10 cellular contexts compared by ENCODE assay signal in the genomic region with DNA sequence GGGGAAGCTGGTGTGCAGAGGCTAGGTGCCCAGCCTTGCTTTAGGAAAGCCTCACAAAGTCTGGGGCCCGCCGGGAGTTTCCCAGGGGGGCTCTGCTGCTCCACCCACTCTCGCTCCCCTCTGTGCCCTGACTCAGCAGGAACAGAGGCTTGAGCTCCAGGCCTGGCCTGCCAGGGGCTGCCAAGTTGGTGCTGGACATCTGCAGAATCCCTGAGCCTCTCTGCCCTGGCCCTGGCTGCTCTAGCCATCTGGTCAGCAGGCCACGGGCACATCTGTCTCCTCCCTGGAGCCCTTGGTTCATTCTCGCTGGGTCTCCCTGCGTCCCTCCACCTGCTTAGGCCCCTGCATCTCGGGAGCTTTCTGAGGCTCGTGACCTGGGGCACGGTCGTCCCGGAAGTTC. TPM values are rescaled to one million over a fixed set of nuclear protein-coding genes. Genes with fewer than 3 reads are reported as not detected.
DNase-seq lines count a peak whose midpoint lies in the region; ATAC-seq and TF ChIP-seq lines count a peak whose summit lies in the region.
"Had no signal": no experiment of that assay in that cellular context is flagged by ENCODE, and none has a peak within 500 bp of the region (broad histone marks: within the 10 kb centered on the region; RNA-seq: fewer than 3 reads in every experiment).

No MANE protein-coding gene starts in this region.

- DNase-seq in activated naive CD4-positive, alpha-beta T cell treated with anti-CD3 and anti-CD28 coated beads for 36 hours: no peak
- DNase-seq in activated naive CD4-positive, alpha-beta T cell treated with anti-CD3 and anti-CD28 coated beads, Interleukin-2, amount 50 U/mL, for 16 hours: no peak
- DNase-seq in esophagus squamous epithelium (lab: John Stamatoyannopoulos, UW): no peak
- peak in 1 of 2 donors; percentile 65 for DNase-seq in upper lobe of left lung
- DNase-seq in NCI-H128 (lab: John Stamatoyannopoulos, UW; ENCODE audit: unreplicated experiment): no peak
- DNase-seq in NCI-H2081 treated with DMSO at 0.1 percent for 48 hours (lab: John Stamatoyannopoulos, UW): no peak
- no peak for DNase-seq in NCI-H446 (lab: John Stamatoyannopoulos, UW)

- H3K27ac Mint-ChIP-seq in activated naive CD4-positive, alpha-beta T cell treated with anti-CD3 and anti-CD28 coated beads for 36 hours: no peak overlapping the region

- H3K4me1 ChIP-seq in esophagus squamous epithelium: peaks cover 0 to 48% (median 25%) of the 10 kb centered on the region in 3 donors
- H3K4me1 ChIP-seq in muscle layer of colon (ENCODE audit: insufficient read depth, low read length): peaks cover 29% of the 10 kb centered on the region
- peaks cover 27 to 49% (median 35%) of the 10 kb centered on the region in 4 donors for H3K4me1 ChIP-seq in upper lobe of left lung

- CTCF ChIA-PET in activated naive CD4-positive, alpha-beta T cell treated with anti-CD3 and anti-CD28 coated beads for 36 hours (lab: Charles Lee): interaction anchor here (0.6 to 3.6 kb wide), 12 partner anchors 16 to 460 kb away, joined by 3 to 16 read pairs (median 4); no protein-coding TSS in a partner anchor

- peaks cover 14% of the 10 kb centered on the region for H3K4me1 Mint-ChIP-seq in activated naive CD4-positive, alpha-beta T cell treated with anti-CD3 and anti-CD28 coated beads for 36 hours (ENCODE audit: low read depth)

- peak overlapping the region; percentile 21 for H3K4me3 Mint-ChIP-seq in activated naive CD4-positive, alpha-beta T cell treated with anti-CD3 and anti-CD28 coated beads for 36 hours

- H3K36me3 Mint-ChIP-seq in activated naive CD4-positive, alpha-beta T cell treated with anti-CD3 and anti-CD28 coated beads for 36 hours (ENCODE audit: low read depth): no peaks in the 10 kb centered on the region

- peak in 1 of 2 donors; percentile 22 for ATAC-seq in upper lobe of left lung (ENCODE audit: low FRiP score in 2 of 2)

- TF ChIP-seq POLR2A in esophagus squamous epithelium (IDR thresholded peaks at IDR 0.05): no peak
- no peak for TF ChIP-seq POLR2A in upper lobe of left lung (IDR thresholded peaks at IDR 0.05)

- no peaks in the 10 kb centered on the region for H3K36me3 ChIP-seq in esophagus squamous epithelium
- no peaks in the 10 kb centered on the region for H3K36me3 ChIP-seq in muscle layer of colon (ENCODE audit: insufficient read depth, low read length)
- H3K36me3 ChIP-seq in upper lobe of left lung: no peaks in the 10 kb centered on the region

- no peaks in the 10 kb centered on the region for H3K9me3 Mint-ChIP-seq in activated naive CD4-positive, alpha-beta T cell treated with anti-CD3 and anti-CD28 coated beads for 36 hours

- WGBS in esophagus squamous epithelium, 2 donors: 27 to 59% methylated on average over 2 to 7 of the region's 11 CpGs
- whole genome bisulfite sequencing in upper lobe of left lung, 2 donors: 32 to 36% methylated on average over 6 to 11 of the region's 11 CpGs

- peak overlapping the region in 3 of 4 donors; percentile 37 to 59 (median 42) for H3K4me3 ChIP-seq in esophagus squamous epithelium
- H3K4me3 ChIP-seq in muscle layer of colon (ENCODE audit: low read depth in 1 of 2, low read length in 2 of 2): no peak overlapping the region
- H3K4me3 ChIP-seq in upper lobe of left lung: peak overlapping the region in 3 of 4 donors; percentile 43 to 79 (median 44)

- H3K9ac ChIP-seq in muscle layer of colon (ENCODE audit: low read length): no peak overlapping the region

- H3K27ac ChIP-seq in esophagus squamous epithelium (peak overlapping the region in 3 of 4 donors; percentile 16 to 55 (median 42)), muscle layer of colon (ENCODE audit: low read depth, low read length) (peak overlapping the region; percentile 69), upper lobe of left lung (peak overlapping the region; percentile 59 to 74 (median 72))

- H3K27me3 ChIP-seq in esophagus squamous epithelium (peaks cover 0 to 78% (median 0%) of the 10 kb centered on the region in 4 donors), muscle layer of colon (ENCODE audit: control insufficient read depth in 1 of 2, insufficient read depth in 2 of 2, low read length in 2 of 2) (peaks cover 0 to 4% of the 10 kb centered on the region in 2 donors), upper lobe of left lung (peaks cover 0 to 10% (median 0%) of the 10 kb centered on the region in 4 donors)

- H3K9me3 ChIP-seq in esophagus squamous epithelium (no peaks in the 10 kb centered on the region), muscle layer of colon (ENCODE audit: low read length) (no peaks in the 10 kb centered on the region), upper lobe of left lung (no peaks in the 10 kb centered on the region)

- TF ChIP-seq CTCF in esophagus squamous epithelium (IDR thresholded peaks at IDR 0.05) (no peak), upper lobe of left lung (IDR thresholded peaks at IDR 0.05) (no peak)

- H3K27me3 Mint-ChIP-seq in activated naive CD4-positive, alpha-beta T cell treated with anti-CD3 and anti-CD28 coated beads for 36 hours (ENCODE audit: low read depth): no peaks in the 10 kb centered on the region

- intact Hi-C loops in activated naive CD4-positive, alpha-beta T cell treated with anti-CD3 and anti-CD28 coated beads for 36 hours (cut with micrococcal nuclease): loop anchor here (1.0 to 2.0 kb wide), 2 partner anchors 192 to 459 kb away; a partner anchor contains a TSS
- intact Hi-C loops in esophagus squamous epithelium (cut with DNase I): loop anchor here (10.0 kb wide), 1 partner anchor 201 kb away; a partner anchor contains a TSS

- no peak for TF ChIP-seq EP300 in upper lobe of left lung (IDR thresholded peaks at IDR 0.05)

RNA-seq across cellular contexts. Expression of a gene that starts 0.6 kb away (rescaled TPM):
- total RNA-seq in activated naive CD4-positive, alpha-beta T cell treated with anti-CD3 and anti-CD28 coated beads for 36 hours: under 1 TPM; 0.14 to 0.17 TPM
- total RNA-seq in esophagus squamous epithelium (1 to 10 TPM; 1.1 to 2.1 (median 1.4) TPM), upper lobe of left lung (10 to 100 TPM in 4 of 6 donors, 1 to 10 TPM in 2; 1.4 to 34.8 (median 19.2) TPM)
- total RNA-seq: pulmonary artery endothelial cell had no signal

RNA-seq across cellular contexts. Expression of a gene that starts 9.1 kb away (rescaled TPM):
- not detected for total RNA-seq in activated naive CD4-positive, alpha-beta T cell treated with anti-CD3 and anti-CD28 coated beads for 36 hours
- total RNA-seq in esophagus squamous epithelium (not detected), upper lobe of left lung (not detected)
- total RNA-seq: cerebellum, pulmonary artery endothelial cell had no signal

RNA-seq across cellular contexts. Expression of a gene that starts 55.0 kb away (rescaled TPM):
- under 1 TPM; 0.62 to 0.83 TPM for total RNA-seq in activated naive CD4-positive, alpha-beta T cell treated with anti-CD3 and anti-CD28 coated beads for 36 hours
- total RNA-seq in esophagus squamous epithelium: 1 to 10 TPM in 1 of 4 donors, under 1 TPM in 3; 0.42 to 1.1 (median 0.85) TPM
- 10 to 100 TPM in 2 of 6 donors, 1 to 10 TPM in 4; 5.2 to 17.2 (median 7.5) TPM for total RNA-seq in upper lobe of left lung

Comparison
In these comparisons a context has a peak if more than half of its experiments do, and no peak if none do; other contexts are left out.
1. H3K4me3 ChIP-seq: peak in esophagus squamous epithelium (3 of 4) and upper lobe of left lung (3 of 4); none in muscle layer of colon (0 of 2).
2. Peak in every context shown above with its lines, with median percentiles within 50 percentile points of each other: H3K27ac ChIP-seq.